In genomic region chr19:36898422-36898821, GRCh38 we compare ENCODE assay signal across 24 cellular contexts. TPM values are rescaled to one million over a fixed set of nuclear protein-coding genes. Genes with fewer than 3 reads are reported as not detected.
DNase-seq lines count a peak whose midpoint lies in the region; ATAC-seq and TF ChIP-seq lines count a peak whose summit lies in the region.
"Had no signal": no experiment of that assay in that cellular context is flagged by ENCODE, and none has a peak within 500 bp of the region (broad histone marks: within the 10 kb centered on the region; RNA-seq: fewer than 3 reads in every experiment).

No MANE protein-coding gene starts in this region.

- peak overlapping the region; percentile 23 for H3K4me3 Mint-ChIP-seq in endothelial cell (ENCODE audit: unreplicated experiment)
- H3K4me3 Mint-ChIP-seq: CD14-positive monocyte; CD4-positive, alpha-beta memory T cell had no signal

- H3K27me3 Mint-ChIP-seq in endothelial cell (ENCODE audit: unreplicated experiment) = peaks cover 4% of the 10 kb centered on the region
- H3K27me3 Mint-ChIP-seq: CD4-positive, alpha-beta memory T cell had no signal

- TF ChIP-seq CTCF in HEK293 (tag by site-specific recombination; IDR thresholded peaks at IDR 0.05) (no peak), endothelial cell (IDR thresholded peaks at IDR 0.05; ENCODE audit: unreplicated experiment) (no peak)

- H3K27ac ChIP-seq in HEK293 (ENCODE audit: extremely low read depth, low read depth, low read length) (no peak overlapping the region), subcutaneous abdominal adipose tissue (ENCODE audit: low read depth, low read length) (no peak overlapping the region)
- H3K27ac ChIP-seq: 22Rv1; BLaER1 treated with 17β-estradiol and CSF1 and Interleukin-3, amounts not matched to agents 10 nM and 100 nM; GM23248 had no signal

- H3K27ac Mint-ChIP-seq in endothelial cell (ENCODE audit: unreplicated experiment) = no peak overlapping the region
- H3K27ac Mint-ChIP-seq: CD14-positive monocyte; CD4-positive, alpha-beta memory T cell had no signal

- no peaks in the 10 kb centered on the region for H3K27me3 ChIP-seq in subcutaneous abdominal adipose tissue (ENCODE audit: control insufficient read depth in 5 of 5, insufficient read depth in 4 of 5, low read length in 5 of 5)
- H3K27me3 ChIP-seq: BE2C; BLaER1 treated with 17β-estradiol and CSF1 and Interleukin-3, amounts not matched to agents 10 nM and 100 nM had no signal

- no peaks in the 10 kb centered on the region for H3K4me1 Mint-ChIP-seq in endothelial cell (ENCODE audit: unreplicated experiment)
- H3K4me1 Mint-ChIP-seq: CD14-positive monocyte had no signal

- H3K9ac ChIP-seq in subcutaneous abdominal adipose tissue (ENCODE audit: low read length in 5 of 5) = no peak overlapping the region
- H3K9ac ChIP-seq: BLaER1 treated with 17β-estradiol and CSF1 and Interleukin-3, amounts not matched to agents 10 nM and 100 nM; GM23248 had no signal

- H3K9me3 ChIP-seq in HEK293 (ENCODE audit: control insufficient read depth, insufficient read depth, low read depth, low read length) (peaks cover 53% of the 10 kb centered on the region), subcutaneous abdominal adipose tissue (ENCODE audit: control insufficient read depth in 5 of 5, low read length in 5 of 5) (peaks cover 56 to 90% (median 81%) of the 10 kb centered on the region in 5 donors)

- H3K4me3 ChIP-seq in HEK293 (ENCODE audit: low read depth, low read length) = no peak overlapping the region
- H3K4me3 ChIP-seq in subcutaneous abdominal adipose tissue (ENCODE audit: low read depth in 1 of 5, low read length in 5 of 5) = peak overlapping the region; percentile 27 to 60 (median 42)
- H3K4me3 ChIP-seq: GM12878, GM23248 had no signal

- H3K36me3 Mint-ChIP-seq in endothelial cell (ENCODE audit: low read depth, unreplicated experiment) = peaks cover 78% of the 10 kb centered on the region

- H3K36me3 ChIP-seq in HEK293 (ENCODE audit: control insufficient read depth in 2 of 2, insufficient read depth in 1 of 2, low read length in 2 of 2) = peaks cover 92 to 97% of the 10 kb centered on the region in 2 experiments
- peaks cover 18 to 62% (median 53%) of the 10 kb centered on the region in 5 donors for H3K36me3 ChIP-seq in subcutaneous abdominal adipose tissue (ENCODE audit: control insufficient read depth in 5 of 5, insufficient read depth in 5 of 5, low read length in 5 of 5)
- H3K36me3 ChIP-seq: BE2C had no signal

- no peak for ATAC-seq in GM21737 (IDR thresholded peaks at IDR 0.05; ENCODE audit: unreplicated experiment)
- ATAC-seq: GM12878 had no signal

- POLR2A ChIA-PET in HEK293 (lab: Yijun Ruan, JAX) = no interaction called here

- H3K4me1 ChIP-seq in HEK293 (ENCODE audit: control insufficient read depth, insufficient read depth, low read length) (no peaks in the 10 kb centered on the region), subcutaneous abdominal adipose tissue (ENCODE audit: control insufficient read depth in 5 of 5, insufficient read depth in 5 of 5, low read length in 5 of 5) (peaks cover 0 to 2% (median 0%) of the 10 kb centered on the region in 5 donors)
- H3K4me1 ChIP-seq: BE2C; BLaER1 treated with 17β-estradiol and CSF1 and Interleukin-3, amounts not matched to agents 10 nM and 100 nM; Caco-2 had no signal

- peak; percentile 0 for DNase-seq in NCI-H1092 treated with DMSO at 0.1 percent for 48 hours (lab: John Stamatoyannopoulos, UW)
- DNase-seq in NCI-H1092 (lab: John Stamatoyannopoulos, UW) = no peak
- no peak for DNase-seq in endothelial cell (ENCODE audit: low spot score)
- DNase-seq in hepatic stellate cell (ENCODE audit: low spot score) = no peak
- DNase-seq in NCI-H82 (lab: John Stamatoyannopoulos, UW) = no peak
- DNase-seq: ACHN; AML-193; BE2C; Caco-2; CD4-positive, alpha-beta memory T cell; DMS 273 treated with DMSO at 0.1 percent for 48 hours; DMS79; EL; GDM1; GM23248; H7; HCEC 1CT had no signal

- peaks cover 60% of the 10 kb centered on the region for H3K9me3 Mint-ChIP-seq in endothelial cell (ENCODE audit: unreplicated experiment)

- CTCF ChIA-PET in HEK293 (lab: Yijun Ruan, JAX) = no interaction called here

TF ChIP-seq in HEK293, 187 proteins besides CTCF, POLR2A, EP300 and RAD21:
- 0 out of 2 replicates have a peak, but pooled peaks have one; percentile 23 for TF ChIP-seq ZNF549 (tag by site-specific recombination; IDR thresholded peaks at IDR 0.05)
- peak; percentile 80 for TF ChIP-seq SETDB1 (IDR thresholded peaks at IDR 0.05; ENCODE audit: insufficient read length, low read length)
- TF ChIP-seq ZNF558 (tag by site-specific recombination; IDR thresholded peaks at IDR 0.05) = 0 out of 2 replicates have a peak, but pooled peaks have one; percentile 21
- peak; percentile 61; the same call in 1 of the 2 replicates for TF ChIP-seq TRIM28 (IDR thresholded peaks at IDR 0.05; ENCODE audit: borderline replicate concordance, low read length)
- no peak for TF ChIP-seq ZNF350 (tag by site-specific recombination; IDR thresholded peaks at IDR 0.05)
- peak; percentile 99 for TF ChIP-seq ZNF280D (tag by site-specific recombination; IDR thresholded peaks at IDR 0.05)
- no peak for TF ChIP-seq ZNF792 (tag by site-specific recombination; IDR thresholded peaks at IDR 0.05)
- no peak for TF ChIP-seq ZFHX2 (tag by site-specific recombination; conservative IDR thresholded peaks at IDR 0.05)
- TF ChIP-seq BCL11A (tag by site-specific recombination; IDR thresholded peaks at IDR 0.05; ENCODE audit: low read depth) = no peak
- TF ChIP-seq ZNF132 (tag by site-specific recombination; IDR thresholded peaks at IDR 0.05; ENCODE audit: borderline replicate concordance) = no peak
- TF ChIP-seq SP7 (tag by site-specific recombination; IDR thresholded peaks at IDR 0.05) = no peak
- no peak for TF ChIP-seq HOXD13 (CRISPR knock-in tag; IDR thresholded peaks at IDR 0.05; ENCODE audit: borderline replicate concordance)
- no peak for TF ChIP-seq ZNF146 (tag by site-specific recombination; IDR thresholded peaks at IDR 0.05)
- TF ChIP-seq ZNF473 (tag by site-specific recombination; IDR thresholded peaks at IDR 0.05) = no peak

RNA-seq across cellular contexts. Expression of gene ZNF829, which starts 17.7 kb away (rescaled TPM):
- total RNA-seq in endothelial cell (ENCODE audit: unreplicated experiment) = 2.8 TPM
- total RNA-seq: Caco-2, H7 had no signal

RNA-seq across cellular contexts. Expression of gene ZNF568, which starts 17.7 kb away (rescaled TPM):
- total RNA-seq in endothelial cell (ENCODE audit: unreplicated experiment) = 7.1 TPM
- total RNA-seq: Caco-2 had no signal

RNA-seq across cellular contexts. Expression of gene ZNF345, which starts 47.7 kb away (rescaled TPM):
- 9.6 TPM for total RNA-seq in endothelial cell (ENCODE audit: unreplicated experiment)
